8 cellular contexts compared by ENCODE assay signal in genomic region chr2:169478745-169479256, GRCh38. TPM values are rescaled to one million over a fixed set of nuclear protein-coding genes. Genes with fewer than 3 reads are reported as not detected.
DNase-seq lines count a peak whose midpoint lies in the region; ATAC-seq and TF ChIP-seq lines count a peak whose summit lies in the region.

No MANE protein-coding gene starts in this region.

- intact Hi-C loops in lower lobe of right lung (cut with DNase I) (no loop called here), transverse colon (cut with DNase I; ENCODE audit: low total_unique reads) (no loop called here)

- ATAC-seq in activated T-cell treated with anti-CD3 and anti-CD28 coated beads, Interleukin-2, amount 50 U/mL, for 4 hours, result peak in 1 of 2 donors; percentile 8
- no peak for ATAC-seq in lower lobe of right lung
- no peak for ATAC-seq in GM18909 (IDR thresholded peaks at IDR 0.05; ENCODE audit: poor library complexity, unreplicated experiment)
- no peak for ATAC-seq in GM21360 (IDR thresholded peaks at IDR 0.05; ENCODE audit: unreplicated experiment)

- H3K27me3 Mint-ChIP-seq in activated T-cell treated with anti-CD3 and anti-CD28 coated beads, Interleukin-2, amount 50 U/mL, for 4 hours (ENCODE audit: low read depth), result no peaks in the 10 kb centered on the region

- H3K27me3 ChIP-seq in lower lobe of right lung (ENCODE audit: low read depth), result no peaks in the 10 kb centered on the region
- H3K27me3 ChIP-seq in transverse colon, result no peaks in the 10 kb centered on the region

- peak overlapping the region; percentile 72 for H3K27ac ChIP-seq in lower lobe of right lung
- H3K27ac ChIP-seq in transverse colon, result peak overlapping the region; percentile 60 to 82 (median 72)

- H3K9me3 ChIP-seq in lower lobe of right lung (no peaks in the 10 kb centered on the region), transverse colon (no peaks in the 10 kb centered on the region)

- no peak for TF ChIP-seq POLR2A in transverse colon (IDR thresholded peaks at IDR 0.05)

- H3K4me1 ChIP-seq in lower lobe of right lung, result peaks cover 8% of the 10 kb centered on the region
- peaks cover 0 to 11% (median 6%) of the 10 kb centered on the region in 4 donors for H3K4me1 ChIP-seq in transverse colon

- WGBS in transverse colon (ENCODE audit: low coverage in 1 of 2), 2 donors, result 62 to 69% methylated on average over 2 to 14 of the region's 14 CpGs

- H3K36me3 Mint-ChIP-seq in activated T-cell treated with anti-CD3 and anti-CD28 coated beads, Interleukin-2, amount 50 U/mL, for 4 hours (ENCODE audit: insufficient read depth), result peaks cover 8% of the 10 kb centered on the region

- peak overlapping the region; percentile 69 for H3K4me3 ChIP-seq in astrocyte of the spinal cord (ENCODE audit: low read depth, low read length)
- peak overlapping the region; percentile 76 for H3K4me3 ChIP-seq in lower lobe of right lung
- H3K4me3 ChIP-seq in transverse colon, result peak overlapping the region; percentile 45 to 69 (median 61)

- in situ Hi-C loops in astrocyte of the spinal cord (cut with HindIII; ENCODE audit: low sequenced_read_pairs), result no loop called here
- in situ Hi-C loops in transverse colon (cut with MboI; ENCODE audit: low pct_ligation_motif_present in 1 of 4, low pct_unique_long_range_greater_than_20kb in 1 of 4, low sequenced_read_pairs in 3 of 4), result no loop called here

- TF ChIP-seq CTCF in astrocyte of the spinal cord (IDR thresholded peaks at IDR 0.05; ENCODE audit: low read depth, low read length) (no peak), lower lobe of right lung (IDR thresholded peaks at IDR 0.05) (no peak), transverse colon (IDR thresholded peaks at IDR 0.05) (no peak)

- no peak for TF ChIP-seq EP300 in transverse colon (IDR thresholded peaks at IDR 0.05; ENCODE audit: low read depth)

- no peaks in the 10 kb centered on the region for H3K9me3 Mint-ChIP-seq in activated T-cell treated with anti-CD3 and anti-CD28 coated beads, Interleukin-2, amount 50 U/mL, for 4 hours

- peaks cover 6% of the 10 kb centered on the region for H3K4me1 Mint-ChIP-seq in activated T-cell treated with anti-CD3 and anti-CD28 coated beads, Interleukin-2, amount 50 U/mL, for 4 hours (ENCODE audit: low read depth)

- H3K36me3 ChIP-seq in lower lobe of right lung (peaks cover 16% of the 10 kb centered on the region), transverse colon (no peaks in the 10 kb centered on the region)

- DNase-seq in activated T-cell treated with anti-CD3 and anti-CD28 coated beads, Interleukin-2, amount 50 U/mL, for 4 hours, result no peak
- no peak for DNase-seq in activated T-cell treated with anti-CD3 and anti-CD28 coated beads for 4 hours
- DNase-seq in astrocyte of the spinal cord (ENCODE audit: low read depth, low spot score), result no peak
- DNase-seq in lower lobe of right lung, result no peak
- DNase-seq in transverse colon, result no peak
- DNase-seq in SW 1271 (lab: John Stamatoyannopoulos, UW), result no peak

- peak overlapping the region; percentile 89 for H3K4me3 Mint-ChIP-seq in activated T-cell treated with anti-CD3 and anti-CD28 coated beads, Interleukin-2, amount 50 U/mL, for 4 hours

RNA-seq across cellular contexts. Expression of gene BBS5, which starts 0.5 kb away (rescaled TPM):
- total RNA-seq in activated T-cell treated with anti-CD3 and anti-CD28 coated beads, Interleukin-2, amount 50 U/mL, for 4 hours, result 1 to 10 TPM; 3.9 to 5.3 (median 4.3) TPM
- total RNA-seq in lower lobe of right lung (7.0 TPM), transverse colon (10 to 100 TPM in 1 of 4 donors, 1 to 10 TPM in 3; 1.6 to 12.3 (median 3.2) TPM)

RNA-seq across cellular contexts. Expression of gene KLHL41, which starts 30.7 kb away (rescaled TPM):
- total RNA-seq in activated T-cell treated with anti-CD3 and anti-CD28 coated beads, Interleukin-2, amount 50 U/mL, for 4 hours, result not detected
- 0.68 TPM for total RNA-seq in lower lobe of right lung
- 1 to 10 TPM in 2 of 4 donors, not detected in 2; 1.1 to 3.4 TPM for total RNA-seq in transverse colon
